Comparison of ENCODE assay signal across 8 cellular contexts in genomic region chr1:8671313-8671917, GRCh38.
DNase-seq lines count a peak whose midpoint lies in the region; ATAC-seq and TF ChIP-seq lines count a peak whose summit lies in the region.

No MANE protein-coding gene starts in this region.

- H3K36me3 Mint-ChIP-seq in activated CD4-positive, alpha-beta T cell treated with anti-CD3 and anti-CD28 coated beads, Interleukin-2, amount 10 ng/mL, durations not matched to agents 24 days and 14 days (ENCODE audit: low read depth), result peaks cover 3% of the 10 kb centered on the region
- H3K36me3 Mint-ChIP-seq in activated CD8-positive, alpha-beta T cell treated with anti-CD3 and anti-CD28 coated beads for 36 hours (ENCODE audit: low read depth), result no peaks in the 10 kb centered on the region

- TF ChIP-seq POLR2A in heart left ventricle (IDR thresholded peaks at IDR 0.05), result no peak

- H3K9me3 Mint-ChIP-seq in activated CD4-positive, alpha-beta T cell treated with anti-CD3 and anti-CD28 coated beads, Interleukin-2, amount 10 ng/mL, durations not matched to agents 24 days and 14 days, result no peaks in the 10 kb centered on the region
- no peaks in the 10 kb centered on the region for H3K9me3 Mint-ChIP-seq in activated CD8-positive, alpha-beta T cell treated with anti-CD3 and anti-CD28 coated beads for 36 hours

- no peak overlapping the region for H3K4me3 ChIP-seq in heart left ventricle

- no peak for ATAC-seq in activated CD8-positive, alpha-beta T cell treated with anti-CD3 and anti-CD28 coated beads for 36 hours
- peak; percentile 60 to 75 (median 74) for ATAC-seq in heart left ventricle
- no peak for ATAC-seq in HG02852 (IDR thresholded peaks at IDR 0.05; ENCODE audit: unreplicated experiment)

- WGBS in heart left ventricle, 4 donors, result 20 to 30% (median 22%) methylated on average over 8 of the region's 8 CpGs

- peak; percentile 81 for TF ChIP-seq CTCF in activated CD8-positive, alpha-beta T cell treated with anti-CD3 and anti-CD28 coated beads for 36 hours (IDR thresholded peaks at IDR 0.05)
- peak; percentile 74 to 92 (median 86) for TF ChIP-seq CTCF in heart left ventricle (IDR thresholded peaks at IDR 0.05)

- H3K4me1 Mint-ChIP-seq in activated CD4-positive, alpha-beta T cell treated with anti-CD3 and anti-CD28 coated beads, Interleukin-2, amount 10 ng/mL, durations not matched to agents 24 days and 14 days, result peaks cover 40% of the 10 kb centered on the region
- peaks cover 44% of the 10 kb centered on the region for H3K4me1 Mint-ChIP-seq in activated CD8-positive, alpha-beta T cell treated with anti-CD3 and anti-CD28 coated beads for 36 hours (ENCODE audit: low read depth)

- H3K9me3 ChIP-seq in heart left ventricle, result no peaks in the 10 kb centered on the region

- H3K4me1 ChIP-seq in heart left ventricle, result peaks cover 3 to 58% (median 50%) of the 10 kb centered on the region in 12 donors

- peak; percentile 75 for DNase-seq in activated CD4-positive, alpha-beta T cell treated with anti-CD3 and anti-CD28 coated beads, Interleukin-2, amount 10 ng/mL, durations not matched to agents 24 days and 14 days
- no peak for DNase-seq in activated CD4-positive, alpha-beta T cell treated with anti-CD3 and anti-CD28 coated beads for 1 hour
- DNase-seq in NCI-H1105 (lab: John Stamatoyannopoulos, UW) (peak; percentile 63), heart left ventricle (peak in 3 of 5 donors; percentile 39 to 48 (median 40)), putamen (ENCODE audit: low spot score) (peak; percentile 50), GF-D8 (lab: John Stamatoyannopoulos, UW) (no peak)
- peak; percentile 18 for DNase-seq in activated CD8-positive, alpha-beta T cell treated with anti-CD3 and anti-CD28 coated beads for 36 hours

- H3K27ac ChIP-seq in heart left ventricle, result peak overlapping the region in 2 of 12 donors; percentile 28 to 33

- no peak overlapping the region for H3K27ac Mint-ChIP-seq in activated CD4-positive, alpha-beta T cell treated with anti-CD3 and anti-CD28 coated beads, Interleukin-2, amount 10 ng/mL, durations not matched to agents 24 days and 14 days
- H3K27ac Mint-ChIP-seq in activated CD8-positive, alpha-beta T cell treated with anti-CD3 and anti-CD28 coated beads for 36 hours, result no peak overlapping the region

- H3K4me3 Mint-ChIP-seq in activated CD4-positive, alpha-beta T cell treated with anti-CD3 and anti-CD28 coated beads, Interleukin-2, amount 10 ng/mL, durations not matched to agents 24 days and 14 days, result no peak overlapping the region
- no peak overlapping the region for H3K4me3 Mint-ChIP-seq in activated CD8-positive, alpha-beta T cell treated with anti-CD3 and anti-CD28 coated beads for 36 hours

- CTCF ChIA-PET in activated CD8-positive, alpha-beta T cell treated with anti-CD3 and anti-CD28 coated beads for 36 hours (lab: Charles Lee), result interaction anchor here (0.7 to 6.4 kb wide), 34 partner anchors 8 to 656 kb away, joined by 3 to 67 read pairs (median 4); no protein-coding TSS in a partner anchor

- no peaks in the 10 kb centered on the region for H3K36me3 ChIP-seq in heart left ventricle

- intact Hi-C loops in activated CD4-positive, alpha-beta T cell treated with anti-CD3 and anti-CD28 coated beads, Interleukin-2, amount 10 ng/mL, durations not matched to agents 24 days and 14 days (cut with micrococcal nuclease), result loop anchor here (2.0 kb wide), 3 partner anchors 29 to 111 kb away; no protein-coding TSS in a partner anchor
- intact Hi-C loops in activated CD8-positive, alpha-beta T cell treated with anti-CD3 and anti-CD28 coated beads for 36 hours (cut with micrococcal nuclease), result no loop called here
- intact Hi-C loops in heart left ventricle (cut with DNase I), result loop anchor here (1.0 to 5.0 kb wide), 6 partner anchors 55 to 113 kb away; no protein-coding TSS in a partner anchor

- H3K27me3 Mint-ChIP-seq in activated CD4-positive, alpha-beta T cell treated with anti-CD3 and anti-CD28 coated beads, Interleukin-2, amount 10 ng/mL, durations not matched to agents 24 days and 14 days, result no peaks in the 10 kb centered on the region
- no peaks in the 10 kb centered on the region for H3K27me3 Mint-ChIP-seq in activated CD8-positive, alpha-beta T cell treated with anti-CD3 and anti-CD28 coated beads for 36 hours

- H3K27me3 ChIP-seq in heart left ventricle, result no peaks in the 10 kb centered on the region

- POLR2A ChIA-PET in activated CD8-positive, alpha-beta T cell treated with anti-CD3 and anti-CD28 coated beads for 36 hours (lab: Charles Lee), result interaction anchor here (1.3 kb wide), 1 partner anchor 107 kb away, joined by 4 read pairs; no protein-coding TSS in a partner anchor

Comparison
In these comparisons a context has a peak if more than half of its experiments do, and no peak if none do; other contexts are left out.
1. DNase-seq: peak in activated CD4-positive, alpha-beta T cell treated with anti-CD3 and anti-CD28 coated beads, Interleukin-2, amount 10 ng/mL, durations not matched to agents 24 days and 14 days (single experiment), NCI-H1105 (single experiment), activated CD8-positive, alpha-beta T cell treated with anti-CD3 and anti-CD28 coated beads for 36 hours (single experiment), heart left ventricle (3 of 5) and putamen (single experiment); none in activated CD4-positive, alpha-beta T cell treated with anti-CD3 and anti-CD28 coated beads for 1 hour (single experiment) and GF-D8 (single experiment).
2. ATAC-seq: peak in heart left ventricle (4 of 4); none in activated CD8-positive, alpha-beta T cell treated with anti-CD3 and anti-CD28 coated beads for 36 hours (single experiment) and HG02852 (single experiment).